ENCODE assay signal across 8 cellular contexts in the genomic region with DNA sequence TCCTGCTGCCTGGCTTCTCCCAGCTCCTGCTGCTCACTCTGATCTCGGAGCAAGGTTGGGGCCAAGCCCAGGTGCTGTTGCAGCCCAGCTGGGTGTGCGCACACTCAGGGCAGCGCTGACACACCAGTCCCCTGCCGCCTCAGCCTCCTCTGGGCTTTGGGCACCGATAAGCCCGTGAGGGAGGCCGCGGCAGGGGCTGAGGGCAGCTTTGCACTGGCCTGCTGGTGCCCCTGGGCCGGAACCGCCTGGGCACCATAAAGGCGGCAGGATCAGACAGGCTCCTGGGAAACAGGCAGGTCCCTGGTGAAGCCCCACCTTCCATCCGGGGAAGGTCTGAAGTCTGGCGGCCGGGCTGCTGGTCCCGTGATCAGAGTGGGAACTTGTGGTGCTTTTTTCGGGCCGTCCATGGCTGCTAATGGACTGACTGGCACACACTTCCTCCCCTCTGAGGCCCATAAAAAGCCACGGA. TPM values are rescaled to one million over a fixed set of nuclear protein-coding genes. Genes with fewer than 3 reads are reported as not detected.
A peak's percentile ranks its signal among the peaks of the same experiment; 100 is the strongest.
DNase-seq lines count a peak whose midpoint lies in the region; ATAC-seq, FAIRE-seq and TF ChIP-seq lines count a peak whose summit lies in the region.

No MANE protein-coding gene starts in this region.

- CTCF ChIA-PET in MCF 10A (lab: Yijun Ruan, JAX) = interaction anchor here (0.6 to 1.6 kb wide), 3 partner anchors 44 to 602 kb away, joined by 4 to 7 read pairs (median 4); no protein-coding TSS in a partner anchor

- DNase-seq in breast epithelium (ENCODE audit: low spot score in 2 of 2) (no peak), MCF 10A (ENCODE audit: unreplicated experiment) (no peak), bronchial epithelial cell (ENCODE audit: low read depth) (peak; percentile 35), aorta (peak in 1 of 2 donors; percentile 63), GM19238 (ENCODE audit: insufficient read length, low spot score) (no peak)

- no peaks in the 10 kb centered on the region for H3K9me3 Mint-ChIP-seq in MCF 10A (ENCODE audit: unreplicated experiment)

- no peaks in the 10 kb centered on the region for H3K36me3 Mint-ChIP-seq in MCF 10A (ENCODE audit: insufficient read depth, unreplicated experiment)

- TF ChIP-seq CTCF in breast epithelium (IDR thresholded peaks at IDR 0.05) = no peak
- TF ChIP-seq CTCF in MCF 10A (IDR thresholded peaks at IDR 0.05; ENCODE audit: unreplicated experiment) = no peak
- TF ChIP-seq CTCF in bronchial epithelial cell (IDR thresholded peaks at IDR 0.05; ENCODE audit: insufficient read depth, low read length, severe bottlenecking) = no peak

- no TSS peak for BruUV-seq in MCF 10A (replicated peaks; lab: Mats Ljungman, UMichigan)

- no peaks in the 10 kb centered on the region for H3K4me1 Mint-ChIP-seq in MCF 10A (ENCODE audit: insufficient read depth, unreplicated experiment)

- H3K27ac ChIP-seq in breast epithelium (peak overlapping the region; percentile 7 to 26), aorta (ENCODE audit: low read depth in 1 of 2, low read length in 2 of 2) (no peak overlapping the region)

- H3K36me3 ChIP-seq in breast epithelium (no peaks in the 10 kb centered on the region), bronchial epithelial cell (ENCODE audit: control insufficient read depth, insufficient read depth, low read length) (no peaks in the 10 kb centered on the region), aorta (ENCODE audit: control insufficient read depth in 1 of 2, insufficient read depth in 2 of 2, low read length in 1 of 2) (no peaks in the 10 kb centered on the region)

- H3K27me3 Mint-ChIP-seq in MCF 10A (ENCODE audit: insufficient read depth, unreplicated experiment) = no peaks in the 10 kb centered on the region

- no peak for FAIRE-seq in bronchial epithelial cell (lab: Jason Lieb, UNC)

- POLR2A ChIA-PET in MCF 10A (lab: Yijun Ruan, JAX) = interaction anchor here (1.4 kb wide), 1 partner anchor 11 kb away, joined by 3 read pairs; no protein-coding TSS in a partner anchor

- no peaks in the 10 kb centered on the region for H3K9me3 ChIP-seq in breast epithelium
- H3K9me3 ChIP-seq in mononuclear cell (ENCODE audit: low read depth, low read length) = no peaks in the 10 kb centered on the region
- no peaks in the 10 kb centered on the region for H3K9me3 ChIP-seq in aorta (ENCODE audit: control insufficient read depth, low read length)

- H3K4me1 ChIP-seq in breast epithelium (no peaks in the 10 kb centered on the region), mononuclear cell (ENCODE audit: insufficient read depth, low read length) (peaks cover 13% of the 10 kb centered on the region), aorta (ENCODE audit: control insufficient read depth in 1 of 2, insufficient read depth in 2 of 2, low read length in 2 of 2) (no peaks in the 10 kb centered on the region)

- intact Hi-C loops in breast epithelium (cut with DNase I; ENCODE audit: low total_unique reads) (no loop called here), MCF 10A (cut with micrococcal nuclease) (no loop called here), aorta (cut with DNase I) (loop anchor here in 1 of 2 donors (10.0 kb wide), 1 partner anchor 535 kb away; no protein-coding TSS in a partner anchor)

- H3K27ac Mint-ChIP-seq in MCF 10A (ENCODE audit: low read depth, unreplicated experiment) = no peak overlapping the region

- TF ChIP-seq POLR2A in breast epithelium (IDR thresholded peaks at IDR 0.05) = no peak

- H3K27me3 ChIP-seq in breast epithelium (no peaks in the 10 kb centered on the region), bronchial epithelial cell (ENCODE audit: control insufficient read depth, insufficient read depth, low read length) (no peaks in the 10 kb centered on the region), mononuclear cell (ENCODE audit: insufficient read depth, low read length) (peaks cover 41% of the 10 kb centered on the region), aorta (ENCODE audit: control insufficient read depth in 1 of 2, insufficient read depth in 2 of 2, low read length in 1 of 2) (no peaks in the 10 kb centered on the region)

- ATAC-seq in aorta (ENCODE audit: low FRiP score) (peak; percentile 68), GM21447 (IDR thresholded peaks at IDR 0.05; ENCODE audit: unreplicated experiment) (no peak), HG02981 (IDR thresholded peaks at IDR 0.05; ENCODE audit: unreplicated experiment) (no peak)

- H3K4me3 Mint-ChIP-seq in MCF 10A (ENCODE audit: unreplicated experiment) = no peak overlapping the region

- WGBS in aorta, 2 donors = 13 to 20% methylated on average over 16 to 18 of the region's 18 CpGs

- H3K4me3 ChIP-seq in breast epithelium (peak overlapping the region; percentile 27 to 66 (median 53)), bronchial epithelial cell (ENCODE audit: low read depth, low read length) (peak overlapping the region; percentile 42), mononuclear cell (ENCODE audit: low read length) (peak overlapping the region; percentile 16), aorta (ENCODE audit: low read length in 2 of 2) (peak overlapping the region; percentile 5 to 38)

RNA-seq across cellular contexts. Expression of gene EML6, which starts 14.1 kb away (rescaled TPM):
- total RNA-seq in breast epithelium (1 to 10 TPM; 1.9 to 5.9 (median 2.3) TPM), MCF 10A (2022) (0.77 and 1.7 TPM in 2 replicates), bronchial epithelial cell (0.53 and 1.7 TPM in 2 replicates), mononuclear cell (0.73 TPM), aorta (1 to 10 TPM; 2.6 to 2.7 TPM)
- polyA plus RNA-seq in aorta = under 1 TPM in 1 of 2 donors, not detected in 1; 0.95 TPM

Comparison
In these comparisons a context has a peak if more than half of its experiments do, and no peak if none do; other contexts are left out.
1. H3K27ac ChIP-seq: peak in breast epithelium (2 of 2); none in aorta (0 of 2).
2. Peak in every context shown above with its lines, with median percentiles within 50 percentile points of each other: H3K4me3 ChIP-seq.